In the genomic region with DNA sequence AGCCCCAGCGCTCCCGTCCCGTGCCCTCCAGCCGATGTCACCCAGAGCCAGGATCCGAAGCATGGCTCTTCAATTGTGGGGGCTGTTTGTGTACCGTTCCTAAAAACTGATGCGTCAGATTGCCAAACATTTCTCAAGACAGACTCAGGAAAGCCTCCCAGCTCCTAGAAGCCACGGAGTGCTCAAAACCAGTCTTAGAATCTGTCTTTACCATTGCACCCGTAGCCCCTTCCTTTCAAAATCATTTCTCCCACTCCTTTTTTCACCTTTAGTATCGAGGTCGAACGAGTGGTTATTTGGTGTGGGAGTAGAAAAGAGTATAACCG, we compare ENCODE assay signal across 8 cellular contexts. TPM values are rescaled to one million over a fixed set of nuclear protein-coding genes. Genes with fewer than 3 reads are reported as not detected.
A peak's percentile ranks its signal among the peaks of the same experiment; 100 is the strongest.
DNase-seq lines count a peak whose midpoint lies in the region; ATAC-seq, FAIRE-seq and TF ChIP-seq lines count a peak whose summit lies in the region.

No MANE protein-coding gene starts in this region.

- no peaks in the 10 kb centered on the region for H3K9me3 ChIP-seq in pancreas

- H3K4me1 ChIP-seq in pancreas, result peaks cover 0 to 19% (median 18%) of the 10 kb centered on the region in 3 donors

- H3K36me3 ChIP-seq in pancreas, result no peaks in the 10 kb centered on the region

- FAIRE-seq in pancreas (lab: Jason Lieb, UNC), result no peak

- intact Hi-C loops in pancreas (cut with DNase I), result no loop called here

- DNase-seq in OCI-M1 (lab: John Stamatoyannopoulos, UW), result peak; percentile 72
- peak; percentile 53 for DNase-seq in epithelial cell of esophagus (ENCODE audit: low read depth)
- no peak for DNase-seq in pancreas
- DNase-seq in NCI-H345 (lab: John Stamatoyannopoulos, UW), result no peak
- no peak for DNase-seq in glomerular visceral epithelial cell (ENCODE audit: extremely low spot score)
- no peak for DNase-seq in NCI-H1417 treated with DMSO at 0.1 percent for 48 hours (lab: John Stamatoyannopoulos, UW)
- no peak for DNase-seq in effector CD8-positive, alpha-beta T cell (lab: John Stamatoyannopoulos, UW)

- H3K4me3 ChIP-seq in epithelial cell of esophagus (ENCODE audit: low read length) (peak overlapping the region; percentile 89), pancreas (peak overlapping the region; percentile 77 to 92 (median 84))

- H3K27me3 ChIP-seq in pancreas, result no peaks in the 10 kb centered on the region

- peak overlapping the region; percentile 54 to 90 (median 79) for H3K27ac ChIP-seq in pancreas

- ATAC-seq in GM19395 (IDR thresholded peaks at IDR 0.05; ENCODE audit: unreplicated experiment), result peak; percentile 15
- no peak for ATAC-seq in pancreas

- TF ChIP-seq CTCF in epithelial cell of esophagus (IDR thresholded peaks at IDR 0.05; ENCODE audit: insufficient read depth, low read depth, low read length, missing control alignments), result no peak
- no peak for TF ChIP-seq CTCF in pancreas (IDR thresholded peaks at IDR 0.05)

- WGBS in pancreas, 2 donors, result 0% methylated on average over 13 of the region's 13 CpGs

RNA-seq across cellular contexts. Expression of a gene that starts 0.6 kb away (rescaled TPM):
- 10 to 100 TPM in 5 of 6 donors, 1 to 10 TPM in 1; 8.4 to 49.9 (median 12.4) TPM for total RNA-seq in pancreas
- polyA plus RNA-seq in pancreas, result 1 to 10 TPM; 6.3 to 9.7 TPM

Comparison
In these comparisons a context has a peak if more than half of its experiments do, and no peak if none do; other contexts are left out.
1. DNase-seq: peak in OCI-M1 (single experiment) and epithelial cell of esophagus (single experiment); none in pancreas (0 of 6), NCI-H345 (single experiment), glomerular visceral epithelial cell (single experiment), NCI-H1417 treated with DMSO at 0.1 percent for 48 hours (single experiment) and effector CD8-positive, alpha-beta T cell (single experiment).